ENCODE assay signal across 2 cellular contexts in genomic region chr15:59723686-59724336, GRCh38.
TF ChIP-seq lines count a peak whose summit lies in the region.

No MANE protein-coding gene starts in this region.

TF ChIP-seq in liver, 16 proteins besides CTCF, POLR2A, EP300 and RAD21:
- TF ChIP-seq RXRA (IDR thresholded peaks at IDR 0.05) (peak in 1 of 2 donors; percentile 35), REST (IDR thresholded peaks at IDR 0.05) (no peak), JUND (IDR thresholded peaks at IDR 0.05) (peak in 1 of 2 donors; percentile 37), EGR1 (IDR thresholded peaks at IDR 0.05; ENCODE audit: low read depth in 2 of 2) (no peak), SP1 (IDR thresholded peaks at IDR 0.05) (peak; percentile 7), HNF4A (conservative IDR thresholded peaks at IDR 0.05) (peak; percentile 28 to 56), TAF1 (conservative IDR thresholded peaks at IDR 0.05) (no peak), ATF3 (IDR thresholded peaks at IDR 0.05) (peak; percentile 17)
TF ChIP-seq in liver: peak in this region for 5.

TF ChIP-seq in HepG2, 621 proteins besides CTCF, POLR2A, EP300 and RAD21:
- TF ChIP-seq PRPF4 (IDR thresholded peaks at IDR 0.05; ENCODE audit: low read depth, low read length, poor library complexity, severe bottlenecking) = no peak
- no peak for TF ChIP-seq DNMT1 (CRISPR knock-in tag; IDR thresholded peaks at IDR 0.05)
- TF ChIP-seq ZFYVE20 (CRISPR knock-in tag; IDR thresholded peaks at IDR 0.05; ENCODE audit: borderline replicate concordance, low read depth) = no peak
- no peak for TF ChIP-seq SALL1 (CRISPR knock-in tag; IDR thresholded peaks at IDR 0.05)
- no peak for TF ChIP-seq CEBPZ (IDR thresholded peaks at IDR 0.05; ENCODE audit: low read length)
- TF ChIP-seq RARG (CRISPR knock-in tag; IDR thresholded peaks at IDR 0.05; ENCODE audit: low read depth) = no peak
- TF ChIP-seq GPBP1L1 (CRISPR knock-in tag; IDR thresholded peaks at IDR 0.05) = no peak
- TF ChIP-seq RFXANK (CRISPR knock-in tag; IDR thresholded peaks at IDR 0.05) = no peak
- TF ChIP-seq SP1 (IDR thresholded peaks at IDR 0.05) = no peak
- no peak for TF ChIP-seq SP1 (CRISPR knock-in tag; IDR thresholded peaks at IDR 0.05)
- TF ChIP-seq ZMYM4 (CRISPR knock-in tag; IDR thresholded peaks at IDR 0.05) = no peak
- TF ChIP-seq ZNF597 (CRISPR knock-in tag; IDR thresholded peaks at IDR 0.05) = no peak
- TF ChIP-seq ARID4A (CRISPR knock-in tag; IDR thresholded peaks at IDR 0.05; ENCODE audit: borderline replicate concordance) = no peak
- TF ChIP-seq NAIF1 (CRISPR knock-in tag; IDR thresholded peaks at IDR 0.05; ENCODE audit: borderline replicate concordance) = no peak
- no peak for TF ChIP-seq CERS6 (CRISPR knock-in tag; IDR thresholded peaks at IDR 0.05)
- no peak for TF ChIP-seq U2AF1 (optimal IDR thresholded peaks at IDR 0.05; ENCODE audit: low read depth, low read length)
- no peak for TF ChIP-seq ZNF691 (CRISPR knock-in tag; IDR thresholded peaks at IDR 0.05; ENCODE audit: borderline replicate concordance, low read depth)
- TF ChIP-seq BATF2 (CRISPR knock-in tag; IDR thresholded peaks at IDR 0.05) = no peak
